ENCODE assay signal across 26 cellular contexts in genomic region chr10:19048901-19049300, GRCh38. TPM values are rescaled to one million over a fixed set of nuclear protein-coding genes. Genes with fewer than 3 reads are reported as not detected.
"Had no signal": no experiment of that assay in that cellular context is flagged by ENCODE, and none has a peak within 500 bp of the region (broad histone marks: within the 10 kb centered on the region; RNA-seq: fewer than 3 reads in every experiment).

No MANE protein-coding gene starts in this region.

- H3K9me3 ChIP-seq: esophagus squamous epithelium, gastroesophageal sphincter, left ventricle myocardium inferior, sigmoid colon, testis, uterus had no signal

- ATAC-seq: effector memory CD8-positive, alpha-beta T cell; gastroesophageal sphincter; heart left ventricle; WTC11 had no signal

- H3K4me1 ChIP-seq: esophagus squamous epithelium, gastroesophageal sphincter, heart left ventricle, left ventricle myocardium inferior, sigmoid colon, spleen, testis, uterus had no signal

- H3K27ac ChIP-seq: esophagus squamous epithelium, gastroesophageal sphincter, heart left ventricle, left ventricle myocardium inferior, sigmoid colon, spleen, testis, uterus had no signal

- H3K36me3 ChIP-seq: esophagus squamous epithelium, gastroesophageal sphincter, heart left ventricle, left ventricle myocardium inferior, sigmoid colon, spleen, uterus had no signal

- H3K4me3 ChIP-seq: esophagus squamous epithelium, gastroesophageal sphincter, heart left ventricle, left ventricle myocardium inferior, sigmoid colon, spleen, testis, uterus had no signal

- H3K27me3 ChIP-seq: esophagus squamous epithelium, gastroesophageal sphincter, heart left ventricle, sigmoid colon, spleen, testis, uterus had no signal

- DNase-seq: activated CD4-positive, alpha-beta T cell treated with anti-CD3 and anti-CD28 coated beads, Interleukin-2, amount 50 U/mL, for 4 hours; activated CD8-positive, alpha-beta memory T cell treated with anti-CD3 and anti-CD28 coated beads for 24 hours; activated CD8-positive, alpha-beta memory T cell treated with anti-CD3 and anti-CD28 coated beads, Interleukin-2, amount 50 U/mL, for 48 hours; activated naive CD4-positive, alpha-beta T cell treated with Interleukin-2 at 50 U/mL for 16 hours; activated naive CD8-positive, alpha-beta T cell treated with anti-CD3 and anti-CD28 coated beads for 36 hours; activated T-cell treated with anti-CD3 and anti-CD28 coated beads, Interleukin-2, amount 50 U/mL, for 48 hours; central memory CD4-positive, alpha-beta T cell; effector memory CD8-positive, alpha-beta T cell; esophagus squamous epithelium; heart left ventricle; left ventricle myocardium inferior; midbrain; sigmoid colon; spleen; stimulated activated CD4-positive, alpha-beta T cell treated with anti-CD3 and anti-CD28 coated beads, Interleukin-4, amount 100 ng/mL, for 1 hour; stimulated activated naive CD4-positive, alpha-beta T cell; T-helper 9 cell; testis; trophoblast cell; uterus had no signal

RNA-seq across cellular contexts. Expression of gene MALRD1, which starts 0.3 kb away (rescaled TPM):
- total RNA-seq: dermis microvascular lymphatic vessel endothelial cell; lung microvascular endothelial cell; myocyte; T-helper 1 cell treated with Interleukin-12 subunit alpha and Interleukin-12 subunit beta and Interleukin-4 antibody, amounts not matched to agents 30 ng/mL and 1 ng/mL, for 36 hours had no signal
